Comparison of ENCODE assay signal across 1 cellular context in the genomic region with DNA sequence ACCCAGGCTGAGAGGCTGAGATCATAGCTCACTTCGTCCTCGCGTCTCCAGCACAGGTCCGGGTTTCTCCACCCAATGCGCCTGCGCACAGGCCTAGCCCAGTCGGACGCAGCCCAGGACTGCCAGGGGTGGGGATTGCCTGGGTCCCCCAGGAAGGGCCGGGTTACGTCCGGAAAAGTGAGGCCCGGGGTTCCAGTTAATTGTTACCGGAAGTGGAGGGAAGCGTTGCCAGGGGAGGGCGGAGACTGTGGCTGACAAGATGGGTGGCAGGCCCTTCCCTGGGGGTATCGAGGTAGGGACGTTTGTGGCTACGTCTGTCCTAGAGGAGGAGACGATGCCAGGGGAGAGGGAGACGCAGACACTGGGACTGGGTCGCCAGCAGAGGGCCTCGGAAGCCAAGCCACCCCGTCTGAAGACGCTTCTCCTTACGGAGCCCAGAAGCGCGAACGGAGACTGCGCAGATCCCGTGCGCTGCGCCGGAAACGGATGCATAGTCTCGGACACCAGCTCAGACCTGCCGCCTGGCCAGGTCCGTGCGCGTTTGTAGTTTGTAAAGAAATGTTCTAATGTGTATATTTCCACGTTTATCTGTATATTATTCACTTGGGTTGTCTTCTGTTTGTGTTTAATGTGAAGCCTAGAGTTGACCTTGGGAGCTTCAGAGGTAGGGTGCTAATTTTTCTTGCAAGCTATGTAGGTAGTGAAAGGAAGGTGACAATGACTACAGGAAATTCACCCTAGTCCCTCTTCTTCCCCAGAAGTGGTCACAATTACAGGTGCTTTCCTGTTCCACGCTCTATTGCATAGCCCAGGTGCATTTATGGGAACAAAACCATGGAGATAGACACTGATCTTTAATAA.
A peak's percentile ranks its signal among the peaks of the same experiment; 100 is the strongest.
TF ChIP-seq lines count a peak whose summit lies in the region.

No MANE protein-coding gene starts in this region.

TF ChIP-seq in K562, 482 proteins besides CTCF, POLR2A, EP300 and RAD21 (continued from another document and continues in another):
- TF ChIP-seq, protein P1, sequence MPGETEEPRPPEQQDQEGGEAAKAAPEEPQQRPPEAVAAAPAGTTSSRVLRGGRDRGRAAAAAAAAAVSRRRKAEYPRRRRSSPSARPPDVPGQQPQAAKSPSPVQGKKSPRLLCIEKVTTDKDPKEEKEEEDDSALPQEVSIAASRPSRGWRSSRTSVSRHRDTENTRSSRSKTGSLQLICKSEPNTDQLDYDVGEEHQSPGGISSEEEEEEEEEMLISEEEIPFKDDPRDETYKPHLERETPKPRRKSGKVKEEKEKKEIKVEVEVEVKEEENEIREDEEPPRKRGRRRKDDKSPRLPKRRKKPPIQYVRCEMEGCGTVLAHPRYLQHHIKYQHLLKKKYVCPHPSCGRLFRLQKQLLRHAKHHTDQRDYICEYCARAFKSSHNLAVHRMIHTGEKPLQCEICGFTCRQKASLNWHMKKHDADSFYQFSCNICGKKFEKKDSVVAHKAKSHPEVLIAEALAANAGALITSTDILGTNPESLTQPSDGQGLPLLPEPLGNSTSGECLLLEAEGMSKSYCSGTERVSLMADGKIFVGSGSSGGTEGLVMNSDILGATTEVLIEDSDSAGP (CRISPR knock-in tag; IDR thresholded peaks at IDR 0.05): 0 out of 2 replicates have a peak, but pooled peaks have one; percentile 41
- 0 out of 2 replicates have a peak, but pooled peaks have one; percentile 24 for TF ChIP-seq NR2F6 (CRISPR knock-in tag; IDR thresholded peaks at IDR 0.05)
- 0 out of 2 replicates have a peak, but pooled peaks have one; percentile 15 for TF ChIP-seq LARP7 (IDR thresholded peaks at IDR 0.05)
- no peak for TF ChIP-seq ZZZ3 (IDR thresholded peaks at IDR 0.05)
- TF ChIP-seq, protein P2, sequence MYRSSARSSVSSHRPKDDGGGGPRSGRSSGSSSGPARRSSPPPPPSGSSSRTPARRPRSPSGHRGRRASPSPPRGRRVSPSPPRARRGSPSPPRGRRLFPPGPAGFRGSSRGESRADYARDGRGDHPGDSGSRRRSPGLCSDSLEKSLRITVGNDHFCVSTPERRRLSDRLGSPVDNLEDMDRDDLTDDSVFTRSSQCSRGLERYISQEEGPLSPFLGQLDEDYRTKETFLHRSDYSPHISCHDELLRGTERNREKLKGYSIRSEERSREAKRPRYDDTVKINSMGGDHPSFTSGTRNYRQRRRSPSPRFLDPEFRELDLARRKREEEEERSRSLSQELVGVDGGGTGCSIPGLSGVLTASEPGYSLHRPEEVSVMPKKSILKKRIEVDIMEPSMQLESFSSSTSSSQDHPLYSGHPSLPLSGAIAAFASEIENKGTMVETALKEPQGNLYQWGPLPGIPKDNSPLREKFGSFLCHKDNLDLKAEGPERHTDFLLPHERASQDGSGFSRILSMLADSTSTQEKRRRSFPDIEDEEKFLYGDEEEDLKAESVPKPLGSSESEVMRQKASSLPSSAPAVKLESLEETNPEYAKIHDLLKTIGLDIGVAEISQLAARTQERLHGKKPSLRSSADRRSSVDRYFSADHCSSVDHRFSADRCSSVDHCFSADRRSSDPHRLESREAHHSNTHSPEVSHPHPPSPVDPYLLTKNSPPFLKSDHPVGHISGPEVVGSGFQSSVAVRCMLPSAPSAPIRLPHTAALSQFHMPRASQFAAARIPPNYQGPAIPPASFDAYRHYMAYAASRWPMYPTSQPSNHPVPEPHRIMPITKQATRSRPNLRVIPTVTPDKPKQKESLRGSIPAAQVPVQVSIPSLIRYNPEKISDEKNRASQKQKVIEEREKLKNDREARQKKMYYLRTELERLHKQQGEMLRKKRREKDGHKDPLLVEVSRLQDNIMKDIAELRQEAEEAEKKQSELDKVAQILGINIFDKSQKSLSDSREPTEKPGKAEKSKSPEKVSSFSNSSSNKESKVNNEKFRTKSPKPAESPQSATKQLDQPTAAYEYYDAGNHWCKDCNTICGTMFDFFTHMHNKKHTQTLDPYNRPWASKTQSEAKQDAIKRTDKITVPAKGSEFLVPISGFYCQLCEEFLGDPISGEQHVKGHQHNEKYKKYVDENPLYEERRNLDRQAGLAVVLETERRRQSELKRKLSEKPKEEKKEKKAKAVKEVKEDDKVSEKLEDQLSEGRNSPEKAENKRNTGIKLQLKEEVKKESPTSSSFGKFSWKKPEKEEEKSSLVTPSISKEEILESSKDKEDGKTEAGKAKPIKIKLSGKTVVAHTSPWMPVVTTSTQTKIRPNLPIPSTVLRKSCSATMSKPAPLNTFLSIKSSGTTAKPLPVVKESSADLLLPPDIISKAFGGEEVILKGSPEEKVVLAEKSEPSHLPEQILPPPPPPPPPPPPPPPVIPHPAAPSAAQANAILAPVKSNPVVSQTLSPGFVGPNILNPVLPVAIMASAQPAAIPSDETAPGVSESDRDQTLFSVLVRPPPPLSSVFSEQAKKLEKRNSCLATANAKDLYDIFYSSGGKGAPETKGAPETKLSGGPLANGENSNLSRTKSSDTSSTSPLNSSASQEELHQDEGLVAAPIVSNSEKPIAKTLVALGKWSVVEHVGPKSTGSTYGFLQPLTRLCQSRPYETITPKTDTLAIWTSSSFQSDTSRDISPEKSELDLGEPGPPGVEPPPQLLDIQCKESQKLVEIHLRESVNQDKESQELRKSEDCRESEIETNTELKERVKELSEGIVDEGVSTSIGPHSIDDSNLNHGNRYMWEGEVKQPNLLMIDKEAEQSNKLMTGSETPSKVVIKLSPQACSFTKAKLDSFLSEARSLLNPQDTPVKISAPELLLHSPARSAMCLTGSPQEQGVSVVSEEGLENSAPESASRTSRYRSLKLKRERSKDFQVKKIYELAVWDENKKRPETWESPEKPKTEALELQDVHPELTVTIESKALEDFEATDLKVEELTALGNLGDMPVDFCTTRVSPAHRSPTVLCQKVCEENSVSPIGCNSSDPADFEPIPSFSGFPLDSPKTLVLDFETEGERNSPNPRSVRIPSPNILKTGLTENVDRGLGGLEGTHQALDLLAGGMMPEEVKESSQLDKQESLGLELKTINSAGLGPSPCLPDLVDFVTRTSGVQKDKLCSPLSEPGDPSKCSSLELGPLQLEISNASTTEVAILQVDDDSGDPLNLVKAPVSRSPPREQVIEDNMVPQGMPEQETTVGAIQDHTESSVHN (IDR thresholded peaks at IDR 0.05; ENCODE audit: borderline replicate concordance in 1 of 2, low read depth in 1 of 2): no peak
- no peak for TF ChIP-seq RFX5 (IDR thresholded peaks at IDR 0.05; ENCODE audit: low read depth, low read length)
- no peak; a peak in 1 of 4 replicates for TF ChIP-seq ETV6 (IDR thresholded peaks at IDR 0.05; ENCODE audit: borderline replicate concordance in 1 of 2, low read depth in 2 of 2, low read length in 1 of 2)
- no peak for TF ChIP-seq ETV6 (CRISPR knock-in tag; IDR thresholded peaks at IDR 0.05; ENCODE audit: borderline replicate concordance)
- TF ChIP-seq, protein P3, sequence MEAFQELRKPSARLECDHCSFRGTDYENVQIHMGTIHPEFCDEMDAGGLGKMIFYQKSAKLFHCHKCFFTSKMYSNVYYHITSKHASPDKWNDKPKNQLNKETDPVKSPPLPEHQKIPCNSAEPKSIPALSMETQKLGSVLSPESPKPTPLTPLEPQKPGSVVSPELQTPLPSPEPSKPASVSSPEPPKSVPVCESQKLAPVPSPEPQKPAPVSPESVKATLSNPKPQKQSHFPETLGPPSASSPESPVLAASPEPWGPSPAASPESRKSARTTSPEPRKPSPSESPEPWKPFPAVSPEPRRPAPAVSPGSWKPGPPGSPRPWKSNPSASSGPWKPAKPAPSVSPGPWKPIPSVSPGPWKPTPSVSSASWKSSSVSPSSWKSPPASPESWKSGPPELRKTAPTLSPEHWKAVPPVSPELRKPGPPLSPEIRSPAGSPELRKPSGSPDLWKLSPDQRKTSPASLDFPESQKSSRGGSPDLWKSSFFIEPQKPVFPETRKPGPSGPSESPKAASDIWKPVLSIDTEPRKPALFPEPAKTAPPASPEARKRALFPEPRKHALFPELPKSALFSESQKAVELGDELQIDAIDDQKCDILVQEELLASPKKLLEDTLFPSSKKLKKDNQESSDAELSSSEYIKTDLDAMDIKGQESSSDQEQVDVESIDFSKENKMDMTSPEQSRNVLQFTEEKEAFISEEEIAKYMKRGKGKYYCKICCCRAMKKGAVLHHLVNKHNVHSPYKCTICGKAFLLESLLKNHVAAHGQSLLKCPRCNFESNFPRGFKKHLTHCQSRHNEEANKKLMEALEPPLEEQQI (IDR thresholded peaks at IDR 0.05): peak; percentile 48; the same call in 1 of the 2 replicates
- peak; percentile 100 for TF ChIP-seq HNRNPLL (IDR thresholded peaks at IDR 0.05; ENCODE audit: low read depth, low read length, poor library complexity, severe bottlenecking)
- no peak for TF ChIP-seq MEF2A (IDR thresholded peaks at IDR 0.05; ENCODE audit: control insufficient read depth, low read depth, low read length)
- no peak for TF ChIP-seq GATA2 (CRISPR knock-in tag; IDR thresholded peaks at IDR 0.05)
- peak; percentile 45; the same call in 1 of the 2 replicates for TF ChIP-seq TCF3 (CRISPR knock-in tag; IDR thresholded peaks at IDR 0.05)
- TF ChIP-seq, protein P4, sequence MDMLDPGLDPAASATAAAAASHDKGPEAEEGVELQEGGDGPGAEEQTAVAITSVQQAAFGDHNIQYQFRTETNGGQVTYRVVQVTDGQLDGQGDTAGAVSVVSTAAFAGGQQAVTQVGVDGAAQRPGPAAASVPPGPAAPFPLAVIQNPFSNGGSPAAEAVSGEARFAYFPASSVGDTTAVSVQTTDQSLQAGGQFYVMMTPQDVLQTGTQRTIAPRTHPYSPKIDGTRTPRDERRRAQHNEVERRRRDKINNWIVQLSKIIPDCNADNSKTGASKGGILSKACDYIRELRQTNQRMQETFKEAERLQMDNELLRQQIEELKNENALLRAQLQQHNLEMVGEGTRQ (CRISPR knock-in tag; IDR thresholded peaks at IDR 0.05): no peak
- TF ChIP-seq DDX20 (tag; IDR thresholded peaks at IDR 0.05; ENCODE audit: low read depth): no peak
- peak; percentile 85 for TF ChIP-seq ATF7 (IDR thresholded peaks at IDR 0.05)
- TF ChIP-seq NCOA1 (IDR thresholded peaks at IDR 0.05; ENCODE audit: low read depth): peak; percentile 81; the same call in 1 of the 2 replicates
- TF ChIP-seq JUND (IDR thresholded peaks at IDR 0.05; ENCODE audit: borderline replicate concordance, low read depth, low read length): peak; percentile 44; the same call in 1 of the 2 replicates
- TF ChIP-seq JUND (tag; IDR thresholded peaks at IDR 0.05; ENCODE audit: borderline replicate concordance, low read depth, low read length): peak; percentile 35; the same call in 1 of the 3 replicates
- peak; percentile 74; the same call in 1 of the 2 replicates for TF ChIP-seq ZC3H4 (CRISPR knock-in tag; IDR thresholded peaks at IDR 0.05; ENCODE audit: borderline replicate concordance)
- TF ChIP-seq DPF2 (IDR thresholded peaks at IDR 0.05): peak; percentile 38; the same call in 1 of the 2 replicates
- TF ChIP-seq TSC22D4 (tag; IDR thresholded peaks at IDR 0.05): no peak
- TF ChIP-seq RBBP5 (IDR thresholded peaks at IDR 0.05; ENCODE audit: borderline replicate concordance, insufficient read depth, low read length, poor library complexity, severe bottlenecking): peak; percentile 86
- TF ChIP-seq KLF6 (CRISPR knock-in tag; IDR thresholded peaks at IDR 0.05; ENCODE audit: borderline replicate concordance): 0 out of 2 replicates have a peak, but pooled peaks have one; percentile 57
- peak; percentile 67; the same call in 1 of the 2 replicates for TF ChIP-seq NBN (IDR thresholded peaks at IDR 0.05; ENCODE audit: low read depth)
- TF ChIP-seq, protein P5, sequence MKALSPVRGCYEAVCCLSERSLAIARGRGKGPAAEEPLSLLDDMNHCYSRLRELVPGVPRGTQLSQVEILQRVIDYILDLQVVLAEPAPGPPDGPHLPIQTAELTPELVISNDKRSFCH (CRISPR knock-in tag; IDR thresholded peaks at IDR 0.05): no peak
- TF ChIP-seq, protein P5 (tag; IDR thresholded peaks at IDR 0.05): peak; percentile 74
- TF ChIP-seq IRF2 (CRISPR knock-in tag; IDR thresholded peaks at IDR 0.05): no peak
- no peak for TF ChIP-seq ZNF311 (CRISPR knock-in tag; IDR thresholded peaks at IDR 0.05)
- TF ChIP-seq NONO (IDR thresholded peaks at IDR 0.05; ENCODE audit: low read depth in 2 of 2, low read length in 1 of 2): no peak; a peak in 2 of 4 replicates
- peak; percentile 85 for TF ChIP-seq HDAC2 (IDR thresholded peaks at IDR 0.05)
- TF ChIP-seq ZNF766 (CRISPR knock-in tag; conservative IDR thresholded peaks at IDR 0.05): peak; percentile 70; the same call in 1 of the 2 replicates
- TF ChIP-seq SREBF1 (IDR thresholded peaks at IDR 0.05; ENCODE audit: borderline replicate concordance, low read depth, low read length): no peak
- TF ChIP-seq, protein P6, sequence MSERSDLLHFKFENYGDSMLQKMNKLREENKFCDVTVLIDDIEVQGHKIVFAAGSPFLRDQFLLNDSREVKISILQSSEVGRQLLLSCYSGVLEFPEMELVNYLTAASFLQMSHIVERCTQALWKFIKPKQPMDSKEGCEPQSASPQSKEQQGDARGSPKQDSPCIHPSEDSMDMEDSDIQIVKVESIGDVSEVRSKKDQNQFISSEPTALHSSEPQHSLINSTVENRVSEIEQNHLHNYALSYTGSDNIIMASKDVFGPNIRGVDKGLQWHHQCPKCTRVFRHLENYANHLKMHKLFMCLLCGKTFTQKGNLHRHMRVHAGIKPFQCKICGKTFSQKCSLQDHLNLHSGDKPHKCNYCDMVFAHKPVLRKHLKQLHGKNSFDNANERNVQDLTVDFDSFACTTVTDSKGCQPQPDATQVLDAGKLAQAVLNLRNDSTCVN (CRISPR knock-in tag; IDR thresholded peaks at IDR 0.05): peak; percentile 82
- TF ChIP-seq, protein P7, sequence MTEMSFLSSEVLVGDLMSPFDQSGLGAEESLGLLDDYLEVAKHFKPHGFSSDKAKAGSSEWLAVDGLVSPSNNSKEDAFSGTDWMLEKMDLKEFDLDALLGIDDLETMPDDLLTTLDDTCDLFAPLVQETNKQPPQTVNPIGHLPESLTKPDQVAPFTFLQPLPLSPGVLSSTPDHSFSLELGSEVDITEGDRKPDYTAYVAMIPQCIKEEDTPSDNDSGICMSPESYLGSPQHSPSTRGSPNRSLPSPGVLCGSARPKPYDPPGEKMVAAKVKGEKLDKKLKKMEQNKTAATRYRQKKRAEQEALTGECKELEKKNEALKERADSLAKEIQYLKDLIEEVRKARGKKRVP (CRISPR knock-in tag; IDR thresholded peaks at IDR 0.05): 0 out of 2 replicates have a peak, but pooled peaks have one; percentile 29
- peak; percentile 77 for TF ChIP-seq POLR2H (tag; IDR thresholded peaks at IDR 0.05; ENCODE audit: low read depth)
- no peak for TF ChIP-seq PURB (CRISPR knock-in tag; IDR thresholded peaks at IDR 0.05; ENCODE audit: low read depth)
- TF ChIP-seq, protein P8, sequence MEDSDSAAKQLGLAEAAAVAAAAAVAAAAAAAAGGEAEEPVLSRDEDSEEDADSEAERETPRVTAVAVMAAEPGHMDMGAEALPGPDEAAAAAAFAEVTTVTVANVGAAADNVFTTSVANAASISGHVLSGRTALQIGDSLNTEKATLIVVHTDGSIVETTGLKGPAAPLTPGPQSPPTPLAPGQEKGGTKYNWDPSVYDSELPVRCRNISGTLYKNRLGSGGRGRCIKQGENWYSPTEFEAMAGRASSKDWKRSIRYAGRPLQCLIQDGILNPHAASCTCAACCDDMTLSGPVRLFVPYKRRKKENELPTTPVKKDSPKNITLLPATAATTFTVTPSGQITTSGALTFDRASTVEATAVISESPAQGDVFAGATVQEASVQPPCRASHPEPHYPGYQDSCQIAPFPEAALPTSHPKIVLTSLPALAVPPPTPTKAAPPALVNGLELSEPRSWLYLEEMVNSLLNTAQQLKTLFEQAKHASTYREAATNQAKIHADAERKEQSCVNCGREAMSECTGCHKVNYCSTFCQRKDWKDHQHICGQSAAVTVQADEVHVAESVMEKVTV (CRISPR knock-in tag; IDR thresholded peaks at IDR 0.05): peak; percentile 13; the same call in 1 of the 2 replicates
- TF ChIP-seq, protein P9, sequence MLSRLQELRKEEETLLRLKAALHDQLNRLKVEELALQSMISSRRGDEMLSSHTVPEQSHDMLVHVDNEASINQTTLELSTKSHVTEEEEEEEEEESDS (CRISPR knock-in tag; IDR thresholded peaks at IDR 0.05): no peak
- peak; percentile 74; the same call in 1 of the 2 replicates for TF ChIP-seq SIN3B (IDR thresholded peaks at IDR 0.05; ENCODE audit: low read depth)
- TF ChIP-seq SETDB1 (IDR thresholded peaks at IDR 0.05; ENCODE audit: low read length): no peak
